Comparison of ENCODE assay signal across 2 cellular contexts in the genomic region with DNA sequence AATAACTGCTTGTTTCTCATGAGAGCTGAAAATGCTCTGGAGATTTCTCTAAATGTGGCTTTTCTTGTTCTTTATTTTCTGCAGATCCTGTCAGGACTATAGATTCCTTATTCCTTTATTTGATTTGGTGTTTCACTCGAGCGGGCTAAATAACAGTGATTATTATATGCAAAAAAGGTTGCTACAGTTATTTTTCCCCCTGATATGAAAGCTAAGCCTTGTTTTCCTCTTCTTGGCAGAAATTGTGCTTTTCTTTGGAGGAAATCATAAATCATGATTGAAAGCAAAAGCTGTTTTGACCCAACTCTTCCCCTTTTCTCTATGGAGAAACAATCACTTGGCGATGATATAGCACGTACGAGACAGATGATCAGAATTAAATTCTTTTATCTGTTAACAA.
TF ChIP-seq lines count a peak whose summit lies in the region.

No MANE protein-coding gene starts in this region.

TF ChIP-seq in liver, 16 proteins besides CTCF, POLR2A, EP300 and RAD21 (continued from another document):
- TF ChIP-seq, protein P1, sequence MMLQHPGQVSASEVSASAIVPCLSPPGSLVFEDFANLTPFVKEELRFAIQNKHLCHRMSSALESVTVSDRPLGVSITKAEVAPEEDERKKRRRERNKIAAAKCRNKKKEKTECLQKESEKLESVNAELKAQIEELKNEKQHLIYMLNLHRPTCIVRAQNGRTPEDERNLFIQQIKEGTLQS (IDR thresholded peaks at IDR 0.05): no peak
- no peak for TF ChIP-seq FOXA1 (IDR thresholded peaks at IDR 0.05)
- no peak for TF ChIP-seq GABPA (IDR thresholded peaks at IDR 0.05 in 1 of 2, conservative IDR thresholded peaks at IDR 0.05 in 1 of 2)
- TF ChIP-seq, protein P2, sequence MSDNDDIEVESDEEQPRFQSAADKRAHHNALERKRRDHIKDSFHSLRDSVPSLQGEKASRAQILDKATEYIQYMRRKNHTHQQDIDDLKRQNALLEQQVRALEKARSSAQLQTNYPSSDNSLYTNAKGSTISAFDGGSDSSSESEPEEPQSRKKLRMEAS (IDR thresholded peaks at IDR 0.05): no peak
- TF ChIP-seq HNF4A (conservative IDR thresholded peaks at IDR 0.05): no peak
- TF ChIP-seq, protein P3, sequence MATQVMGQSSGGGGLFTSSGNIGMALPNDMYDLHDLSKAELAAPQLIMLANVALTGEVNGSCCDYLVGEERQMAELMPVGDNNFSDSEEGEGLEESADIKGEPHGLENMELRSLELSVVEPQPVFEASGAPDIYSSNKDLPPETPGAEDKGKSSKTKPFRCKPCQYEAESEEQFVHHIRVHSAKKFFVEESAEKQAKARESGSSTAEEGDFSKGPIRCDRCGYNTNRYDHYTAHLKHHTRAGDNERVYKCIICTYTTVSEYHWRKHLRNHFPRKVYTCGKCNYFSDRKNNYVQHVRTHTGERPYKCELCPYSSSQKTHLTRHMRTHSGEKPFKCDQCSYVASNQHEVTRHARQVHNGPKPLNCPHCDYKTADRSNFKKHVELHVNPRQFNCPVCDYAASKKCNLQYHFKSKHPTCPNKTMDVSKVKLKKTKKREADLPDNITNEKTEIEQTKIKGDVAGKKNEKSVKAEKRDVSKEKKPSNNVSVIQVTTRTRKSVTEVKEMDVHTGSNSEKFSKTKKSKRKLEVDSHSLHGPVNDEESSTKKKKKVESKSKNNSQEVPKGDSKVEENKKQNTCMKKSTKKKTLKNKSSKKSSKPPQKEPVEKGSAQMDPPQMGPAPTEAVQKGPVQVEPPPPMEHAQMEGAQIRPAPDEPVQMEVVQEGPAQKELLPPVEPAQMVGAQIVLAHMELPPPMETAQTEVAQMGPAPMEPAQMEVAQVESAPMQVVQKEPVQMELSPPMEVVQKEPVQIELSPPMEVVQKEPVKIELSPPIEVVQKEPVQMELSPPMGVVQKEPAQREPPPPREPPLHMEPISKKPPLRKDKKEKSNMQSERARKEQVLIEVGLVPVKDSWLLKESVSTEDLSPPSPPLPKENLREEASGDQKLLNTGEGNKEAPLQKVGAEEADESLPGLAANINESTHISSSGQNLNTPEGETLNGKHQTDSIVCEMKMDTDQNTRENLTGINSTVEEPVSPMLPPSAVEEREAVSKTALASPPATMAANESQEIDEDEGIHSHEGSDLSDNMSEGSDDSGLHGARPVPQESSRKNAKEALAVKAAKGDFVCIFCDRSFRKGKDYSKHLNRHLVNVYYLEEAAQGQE (IDR thresholded peaks at IDR 0.05): no peak
- no peak for TF ChIP-seq RXRA (IDR thresholded peaks at IDR 0.05)

TF ChIP-seq in HepG2, 621 proteins besides CTCF, POLR2A, EP300 and RAD21 (continued from another document):
- TF ChIP-seq, protein P4, sequence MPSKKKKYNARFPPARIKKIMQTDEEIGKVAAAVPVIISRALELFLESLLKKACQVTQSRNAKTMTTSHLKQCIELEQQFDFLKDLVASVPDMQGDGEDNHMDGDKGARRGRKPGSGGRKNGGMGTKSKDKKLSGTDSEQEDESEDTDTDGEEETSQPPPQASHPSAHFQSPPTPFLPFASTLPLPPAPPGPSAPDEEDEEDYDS (CRISPR knock-in tag; IDR thresholded peaks at IDR 0.05): no peak
- TF ChIP-seq JDP2 (CRISPR knock-in tag; IDR thresholded peaks at IDR 0.05; ENCODE audit: borderline replicate concordance): no peak
- TF ChIP-seq, protein P5, sequence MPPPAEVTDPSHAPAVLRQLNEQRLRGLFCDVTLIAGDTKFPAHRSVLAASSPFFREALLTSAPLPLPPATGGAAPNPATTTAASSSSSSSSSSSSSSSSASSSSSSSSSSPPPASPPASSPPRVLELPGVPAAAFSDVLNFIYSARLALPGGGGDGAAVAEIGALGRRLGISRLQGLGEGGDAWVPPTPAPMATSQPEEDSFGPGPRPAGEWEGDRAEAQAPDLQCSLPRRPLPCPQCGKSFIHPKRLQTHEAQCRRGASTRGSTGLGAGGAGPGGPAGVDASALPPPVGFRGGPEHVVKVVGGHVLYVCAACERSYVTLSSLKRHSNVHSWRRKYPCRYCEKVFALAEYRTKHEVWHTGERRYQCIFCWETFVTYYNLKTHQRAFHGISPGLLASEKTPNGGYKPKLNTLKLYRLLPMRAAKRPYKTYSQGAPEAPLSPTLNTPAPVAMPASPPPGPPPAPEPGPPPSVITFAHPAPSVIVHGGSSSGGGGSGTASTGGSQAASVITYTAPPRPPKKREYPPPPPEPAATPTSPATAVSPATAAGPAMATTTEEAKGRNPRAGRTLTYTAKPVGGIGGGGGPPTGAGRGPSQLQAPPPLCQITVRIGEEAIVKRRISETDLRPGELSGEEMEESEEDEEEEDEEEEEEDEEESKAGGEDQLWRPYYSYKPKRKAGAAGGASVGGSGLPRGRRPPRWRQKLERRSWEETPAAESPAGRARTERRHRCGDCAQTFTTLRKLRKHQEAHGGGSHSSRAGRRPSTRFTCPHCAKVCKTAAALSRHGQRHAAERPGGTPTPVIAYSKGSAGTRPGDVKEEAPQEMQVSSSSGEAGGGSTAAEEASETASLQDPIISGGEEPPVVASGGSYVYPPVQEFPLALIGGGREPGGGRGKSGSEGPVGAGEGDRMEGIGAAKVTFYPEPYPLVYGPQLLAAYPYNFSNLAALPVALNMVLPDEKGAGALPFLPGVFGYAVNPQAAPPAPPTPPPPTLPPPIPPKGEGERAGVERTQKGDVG (CRISPR knock-in tag; IDR thresholded peaks at IDR 0.05; ENCODE audit: borderline replicate concordance): no peak
- TF ChIP-seq JUNB (CRISPR knock-in tag; IDR thresholded peaks at IDR 0.05; ENCODE audit: borderline replicate concordance): no peak
- no peak for TF ChIP-seq ZNF264 (CRISPR knock-in tag; IDR thresholded peaks at IDR 0.05)
- no peak for TF ChIP-seq ZNF256 (CRISPR knock-in tag; conservative IDR thresholded peaks at IDR 0.05)
- no peak for TF ChIP-seq FOXP1 (IDR thresholded peaks at IDR 0.05)
- TF ChIP-seq FOXP1 (CRISPR knock-in tag; IDR thresholded peaks at IDR 0.05): no peak
- no peak for TF ChIP-seq GFI1 (CRISPR knock-in tag; IDR thresholded peaks at IDR 0.05; ENCODE audit: borderline replicate concordance)
- no peak for TF ChIP-seq NFATC3 (CRISPR knock-in tag; IDR thresholded peaks at IDR 0.05)
- no peak for TF ChIP-seq ZNF235 (CRISPR knock-in tag; IDR thresholded peaks at IDR 0.05; ENCODE audit: borderline replicate concordance)
- TF ChIP-seq SPEN (CRISPR knock-in tag; IDR thresholded peaks at IDR 0.05; ENCODE audit: low read depth): no peak
- TF ChIP-seq, protein P6, sequence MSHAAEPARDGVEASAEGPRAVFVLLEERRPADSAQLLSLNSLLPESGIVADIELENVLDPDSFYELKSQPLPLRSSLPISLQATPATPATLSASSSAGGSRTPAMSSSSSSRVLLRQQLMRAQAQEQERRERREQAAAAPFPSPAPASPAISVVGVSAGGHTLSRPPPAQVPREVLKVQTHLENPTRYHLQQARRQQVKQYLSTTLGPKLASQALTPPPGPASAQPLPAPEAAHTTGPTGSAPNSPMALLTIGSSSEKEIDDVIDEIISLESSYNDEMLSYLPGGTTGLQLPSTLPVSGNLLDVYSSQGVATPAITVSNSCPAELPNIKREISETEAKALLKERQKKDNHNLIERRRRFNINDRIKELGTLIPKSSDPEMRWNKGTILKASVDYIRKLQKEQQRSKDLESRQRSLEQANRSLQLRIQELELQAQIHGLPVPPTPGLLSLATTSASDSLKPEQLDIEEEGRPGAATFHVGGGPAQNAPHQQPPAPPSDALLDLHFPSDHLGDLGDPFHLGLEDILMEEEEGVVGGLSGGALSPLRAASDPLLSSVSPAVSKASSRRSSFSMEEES (CRISPR knock-in tag; IDR thresholded peaks at IDR 0.05): no peak
- TF ChIP-seq, protein P7, sequence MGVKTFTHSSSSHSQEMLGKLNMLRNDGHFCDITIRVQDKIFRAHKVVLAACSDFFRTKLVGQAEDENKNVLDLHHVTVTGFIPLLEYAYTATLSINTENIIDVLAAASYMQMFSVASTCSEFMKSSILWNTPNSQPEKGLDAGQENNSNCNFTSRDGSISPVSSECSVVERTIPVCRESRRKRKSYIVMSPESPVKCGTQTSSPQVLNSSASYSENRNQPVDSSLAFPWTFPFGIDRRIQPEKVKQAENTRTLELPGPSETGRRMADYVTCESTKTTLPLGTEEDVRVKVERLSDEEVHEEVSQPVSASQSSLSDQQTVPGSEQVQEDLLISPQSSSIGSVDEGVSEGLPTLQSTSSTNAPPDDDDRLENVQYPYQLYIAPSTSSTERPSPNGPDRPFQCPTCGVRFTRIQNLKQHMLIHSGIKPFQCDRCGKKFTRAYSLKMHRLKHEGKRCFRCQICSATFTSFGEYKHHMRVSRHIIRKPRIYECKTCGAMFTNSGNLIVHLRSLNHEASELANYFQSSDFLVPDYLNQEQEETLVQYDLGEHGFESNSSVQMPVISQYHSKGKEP (CRISPR knock-in tag; IDR thresholded peaks at IDR 0.05): no peak
- no peak for TF ChIP-seq TARDBP (CRISPR knock-in tag; IDR thresholded peaks at IDR 0.05)
- TF ChIP-seq DPF2 (CRISPR knock-in tag; IDR thresholded peaks at IDR 0.05; ENCODE audit: borderline replicate concordance, low read depth): no peak
- TF ChIP-seq ZBTB21 (CRISPR knock-in tag; IDR thresholded peaks at IDR 0.05): no peak
- TF ChIP-seq, protein P8, sequence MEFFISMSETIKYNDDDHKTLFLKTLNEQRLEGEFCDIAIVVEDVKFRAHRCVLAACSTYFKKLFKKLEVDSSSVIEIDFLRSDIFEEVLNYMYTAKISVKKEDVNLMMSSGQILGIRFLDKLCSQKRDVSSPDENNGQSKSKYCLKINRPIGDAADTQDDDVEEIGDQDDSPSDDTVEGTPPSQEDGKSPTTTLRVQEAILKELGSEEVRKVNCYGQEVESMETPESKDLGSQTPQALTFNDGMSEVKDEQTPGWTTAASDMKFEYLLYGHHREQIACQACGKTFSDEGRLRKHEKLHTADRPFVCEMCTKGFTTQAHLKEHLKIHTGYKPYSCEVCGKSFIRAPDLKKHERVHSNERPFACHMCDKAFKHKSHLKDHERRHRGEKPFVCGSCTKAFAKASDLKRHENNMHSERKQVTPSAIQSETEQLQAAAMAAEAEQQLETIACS (CRISPR knock-in tag; IDR thresholded peaks at IDR 0.05): no peak
TF ChIP-seq in HepG2: peak in this region for 0.
